ENCODE assay signal across 22 cellular contexts in genomic region chr15:23606226-23606625, GRCh38. TPM values are rescaled to one million over a fixed set of nuclear protein-coding genes. Genes with fewer than 3 reads are reported as not detected.
"Had no signal": no experiment of that assay in that cellular context is flagged by ENCODE, and none has a peak within 500 bp of the region (broad histone marks: within the 10 kb centered on the region; RNA-seq: fewer than 3 reads in every experiment).

No MANE protein-coding gene starts in this region.

- H3K9ac ChIP-seq: KMS-11 had no signal

- DNase-seq: IMR-90, Kasumi-1, MM.1S, NCI-H1092 treated with DMSO at 0.1 percent for 48 hours, NCI-H1436, NCI-H187, NCI-H2029, NCI-H2081 treated with DMSO at 0.1 percent for 48 hours, NCI-H2171, NCI-H226, NCI-H446, NCI-H510A, NCI-H69, NCI-H774, PC-3, SHP77 had no signal

- H3K4me2 ChIP-seq: KMS-11 had no signal

- H3K27ac ChIP-seq: KMS-11, RWPE1 had no signal

- ATAC-seq: Panc1, PC-3, SK-N-SH treated with all-trans-retinoic acid at 6 μM for 48 hours had no signal

RNA-seq across cellular contexts. Expression of gene MAGEL2, which starts 41.4 kb away (rescaled TPM):
- total RNA-seq: HT-29; PC-3; T-helper 1 cell treated with Interleukin-12 subunit alpha and Interleukin-12 subunit beta and Interleukin-4 antibody, amounts not matched to agents 30 ng/mL and 1 ng/mL, for 36 hours had no signal
